9 cellular contexts compared by ENCODE assay signal in genomic region chr16:787978-788398, GRCh38. TPM values are rescaled to one million over a fixed set of nuclear protein-coding genes. Genes with fewer than 3 reads are reported as not detected.
A peak's percentile ranks its signal among the peaks of the same experiment; 100 is the strongest.
DNase-seq lines count a peak whose midpoint lies in the region; ATAC-seq, FAIRE-seq and TF ChIP-seq lines count a peak whose summit lies in the region.
"Had no signal": no experiment of that assay in that cellular context is flagged by ENCODE, and none has a peak within 500 bp of the region (broad histone marks: within the 10 kb centered on the region; RNA-seq: fewer than 3 reads in every experiment).

TSS of gene RPUSD1 (minus strand) at chr16:788381. CDS start at chr16:787737, 644 bp downstream.

- ATAC-seq in HG02852 (IDR thresholded peaks at IDR 0.05; ENCODE audit: unreplicated experiment) (peak; percentile 16), T-helper 17 cell (peak; percentile 11), heart right ventricle (peak in 5 of 8 donors; percentile 2 to 7 (median 4)), sciatic nerve (peak; percentile 1)

- 0 to 1% methylated on average over 32 to 45 of the region's 45 CpGs for WGBS in heart right ventricle, 2 donors

- no peaks in the 10 kb centered on the region for H3K36me3 Mint-ChIP-seq in T-helper 17 cell (ENCODE audit: low read depth)

- H3K27ac Mint-ChIP-seq in T-helper 17 cell, result peak within 1 kb of the TSS; percentile 67

- H3K36me3 ChIP-seq in heart right ventricle, result peaks cover 0 to 29% (median 0%) of the 10 kb centered on the region in 9 donors

- H3K9me3 ChIP-seq in T-helper 17 cell (ENCODE audit: control insufficient read depth, low read length, poor library complexity, severe bottlenecking) (no peaks in the 10 kb centered on the region), heart right ventricle (no peaks in the 10 kb centered on the region)

- intact Hi-C loops in heart right ventricle (cut with DNase I) (loop anchor here in 6 of 10 donors (2.0 to 5.0 kb wide), 4 partner anchors 46 to 77 kb away; partner anchors contain the start of genes CIAO3 (in 1 of the 6) and METRN (in 1 of the 6)), sciatic nerve (cut with DNase I) (no loop called here)

- peak within 1 kb of the TSS in 9 of 10 donors; percentile 59 to 88 (median 78) for H3K27ac ChIP-seq in heart right ventricle
- H3K27ac ChIP-seq: epithelial cell of prostate had no signal

- H3K4me1 ChIP-seq in heart right ventricle, result peaks cover 12 to 40% (median 26%) of the 10 kb centered on the region in 9 donors

- peaks cover 6% of the 10 kb centered on the region for H3K4me1 Mint-ChIP-seq in T-helper 17 cell

- peak in 1 of 9 donors; percentile 3 for TF ChIP-seq CTCF in heart right ventricle (IDR thresholded peaks at IDR 0.05)

- H3K27me3 Mint-ChIP-seq in T-helper 17 cell, result no peaks in the 10 kb centered on the region

- DNase-seq in GM12892 (ENCODE audit: insufficient read length) (no peak), T-helper 17 cell (no peak), heart right ventricle (no peak), sciatic nerve (ENCODE audit: low spot score) (no peak), Ammon's horn (ENCODE audit: low spot score) (no peak), NCI-H2196 treated with DMSO at 0.1 percent for 48 hours (lab: John Stamatoyannopoulos, UW; ENCODE audit: unreplicated experiment) (no peak), COR-L47 (lab: John Stamatoyannopoulos, UW) (no peak)

- peak within 1 kb of the TSS; percentile 81 to 99 (median 94) for H3K4me3 ChIP-seq in heart right ventricle

- no peak for FAIRE-seq in GM12892 (lab: Jason Lieb, UNC)

- peak within 1 kb of the TSS; percentile 90 for H3K4me3 Mint-ChIP-seq in T-helper 17 cell

- peak; percentile 69; the same call in 1 of the 2 replicates for TF ChIP-seq POLR2A in GM12892 (IDR thresholded peaks at IDR 0.05; ENCODE audit: low read depth, low read length)

- peaks cover 0 to 6% (median 3%) of the 10 kb centered on the region in 7 donors for H3K27me3 ChIP-seq in heart right ventricle

RNA-seq across cellular contexts. Expression of gene RPUSD1, which starts in this region (rescaled TPM):
- polyA plus RNA-seq in GM12892 (2012; ENCODE audit: missing spikeins), result 5.7 TPM
- total RNA-seq in T-helper 17 cell (10 to 100 TPM; 14.9 to 17.1 TPM), heart right ventricle (10 to 100 TPM in 1 of 10 donors, 1 to 10 TPM in 9; 5.8 to 12.0 (median 7.9) TPM), sciatic nerve (11.4 TPM)
- 10 to 100 TPM; 13.7 to 23.3 TPM for polyA plus RNA-seq in heart right ventricle
